ENCODE assay signal across 1 cellular context in the genomic region with DNA sequence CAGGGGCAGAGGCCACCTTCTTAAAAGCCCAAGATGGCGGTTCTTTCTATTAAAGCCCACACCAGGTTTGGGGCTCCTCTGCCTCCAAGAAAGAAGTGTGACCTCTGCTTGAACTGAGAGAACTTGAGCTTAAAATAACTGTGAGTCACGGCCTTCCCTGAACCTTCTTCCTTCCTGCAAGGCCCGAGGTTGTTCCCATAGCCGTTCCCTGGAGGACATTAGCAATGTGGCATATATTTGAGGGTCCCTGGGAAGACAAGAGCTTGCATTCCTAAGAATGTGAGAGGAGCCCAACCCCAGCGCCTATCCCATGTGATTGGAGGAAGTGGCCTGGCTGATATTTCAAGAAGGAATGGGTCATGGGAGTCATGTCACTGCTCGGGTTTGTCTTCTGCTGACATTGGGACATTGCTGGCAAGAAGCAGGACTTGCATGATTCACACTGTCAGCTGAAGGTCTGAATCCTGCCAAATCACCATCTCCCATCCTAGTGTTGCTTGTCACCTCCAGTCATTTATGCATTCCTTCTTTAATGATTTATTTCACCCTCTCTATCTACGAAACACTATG.
TF ChIP-seq lines count a peak whose summit lies in the region.

No MANE protein-coding gene starts in this region.

TF ChIP-seq in K562, 482 proteins besides CTCF, POLR2A, EP300 and RAD21 (continued from another document):
- TF ChIP-seq, protein P1, sequence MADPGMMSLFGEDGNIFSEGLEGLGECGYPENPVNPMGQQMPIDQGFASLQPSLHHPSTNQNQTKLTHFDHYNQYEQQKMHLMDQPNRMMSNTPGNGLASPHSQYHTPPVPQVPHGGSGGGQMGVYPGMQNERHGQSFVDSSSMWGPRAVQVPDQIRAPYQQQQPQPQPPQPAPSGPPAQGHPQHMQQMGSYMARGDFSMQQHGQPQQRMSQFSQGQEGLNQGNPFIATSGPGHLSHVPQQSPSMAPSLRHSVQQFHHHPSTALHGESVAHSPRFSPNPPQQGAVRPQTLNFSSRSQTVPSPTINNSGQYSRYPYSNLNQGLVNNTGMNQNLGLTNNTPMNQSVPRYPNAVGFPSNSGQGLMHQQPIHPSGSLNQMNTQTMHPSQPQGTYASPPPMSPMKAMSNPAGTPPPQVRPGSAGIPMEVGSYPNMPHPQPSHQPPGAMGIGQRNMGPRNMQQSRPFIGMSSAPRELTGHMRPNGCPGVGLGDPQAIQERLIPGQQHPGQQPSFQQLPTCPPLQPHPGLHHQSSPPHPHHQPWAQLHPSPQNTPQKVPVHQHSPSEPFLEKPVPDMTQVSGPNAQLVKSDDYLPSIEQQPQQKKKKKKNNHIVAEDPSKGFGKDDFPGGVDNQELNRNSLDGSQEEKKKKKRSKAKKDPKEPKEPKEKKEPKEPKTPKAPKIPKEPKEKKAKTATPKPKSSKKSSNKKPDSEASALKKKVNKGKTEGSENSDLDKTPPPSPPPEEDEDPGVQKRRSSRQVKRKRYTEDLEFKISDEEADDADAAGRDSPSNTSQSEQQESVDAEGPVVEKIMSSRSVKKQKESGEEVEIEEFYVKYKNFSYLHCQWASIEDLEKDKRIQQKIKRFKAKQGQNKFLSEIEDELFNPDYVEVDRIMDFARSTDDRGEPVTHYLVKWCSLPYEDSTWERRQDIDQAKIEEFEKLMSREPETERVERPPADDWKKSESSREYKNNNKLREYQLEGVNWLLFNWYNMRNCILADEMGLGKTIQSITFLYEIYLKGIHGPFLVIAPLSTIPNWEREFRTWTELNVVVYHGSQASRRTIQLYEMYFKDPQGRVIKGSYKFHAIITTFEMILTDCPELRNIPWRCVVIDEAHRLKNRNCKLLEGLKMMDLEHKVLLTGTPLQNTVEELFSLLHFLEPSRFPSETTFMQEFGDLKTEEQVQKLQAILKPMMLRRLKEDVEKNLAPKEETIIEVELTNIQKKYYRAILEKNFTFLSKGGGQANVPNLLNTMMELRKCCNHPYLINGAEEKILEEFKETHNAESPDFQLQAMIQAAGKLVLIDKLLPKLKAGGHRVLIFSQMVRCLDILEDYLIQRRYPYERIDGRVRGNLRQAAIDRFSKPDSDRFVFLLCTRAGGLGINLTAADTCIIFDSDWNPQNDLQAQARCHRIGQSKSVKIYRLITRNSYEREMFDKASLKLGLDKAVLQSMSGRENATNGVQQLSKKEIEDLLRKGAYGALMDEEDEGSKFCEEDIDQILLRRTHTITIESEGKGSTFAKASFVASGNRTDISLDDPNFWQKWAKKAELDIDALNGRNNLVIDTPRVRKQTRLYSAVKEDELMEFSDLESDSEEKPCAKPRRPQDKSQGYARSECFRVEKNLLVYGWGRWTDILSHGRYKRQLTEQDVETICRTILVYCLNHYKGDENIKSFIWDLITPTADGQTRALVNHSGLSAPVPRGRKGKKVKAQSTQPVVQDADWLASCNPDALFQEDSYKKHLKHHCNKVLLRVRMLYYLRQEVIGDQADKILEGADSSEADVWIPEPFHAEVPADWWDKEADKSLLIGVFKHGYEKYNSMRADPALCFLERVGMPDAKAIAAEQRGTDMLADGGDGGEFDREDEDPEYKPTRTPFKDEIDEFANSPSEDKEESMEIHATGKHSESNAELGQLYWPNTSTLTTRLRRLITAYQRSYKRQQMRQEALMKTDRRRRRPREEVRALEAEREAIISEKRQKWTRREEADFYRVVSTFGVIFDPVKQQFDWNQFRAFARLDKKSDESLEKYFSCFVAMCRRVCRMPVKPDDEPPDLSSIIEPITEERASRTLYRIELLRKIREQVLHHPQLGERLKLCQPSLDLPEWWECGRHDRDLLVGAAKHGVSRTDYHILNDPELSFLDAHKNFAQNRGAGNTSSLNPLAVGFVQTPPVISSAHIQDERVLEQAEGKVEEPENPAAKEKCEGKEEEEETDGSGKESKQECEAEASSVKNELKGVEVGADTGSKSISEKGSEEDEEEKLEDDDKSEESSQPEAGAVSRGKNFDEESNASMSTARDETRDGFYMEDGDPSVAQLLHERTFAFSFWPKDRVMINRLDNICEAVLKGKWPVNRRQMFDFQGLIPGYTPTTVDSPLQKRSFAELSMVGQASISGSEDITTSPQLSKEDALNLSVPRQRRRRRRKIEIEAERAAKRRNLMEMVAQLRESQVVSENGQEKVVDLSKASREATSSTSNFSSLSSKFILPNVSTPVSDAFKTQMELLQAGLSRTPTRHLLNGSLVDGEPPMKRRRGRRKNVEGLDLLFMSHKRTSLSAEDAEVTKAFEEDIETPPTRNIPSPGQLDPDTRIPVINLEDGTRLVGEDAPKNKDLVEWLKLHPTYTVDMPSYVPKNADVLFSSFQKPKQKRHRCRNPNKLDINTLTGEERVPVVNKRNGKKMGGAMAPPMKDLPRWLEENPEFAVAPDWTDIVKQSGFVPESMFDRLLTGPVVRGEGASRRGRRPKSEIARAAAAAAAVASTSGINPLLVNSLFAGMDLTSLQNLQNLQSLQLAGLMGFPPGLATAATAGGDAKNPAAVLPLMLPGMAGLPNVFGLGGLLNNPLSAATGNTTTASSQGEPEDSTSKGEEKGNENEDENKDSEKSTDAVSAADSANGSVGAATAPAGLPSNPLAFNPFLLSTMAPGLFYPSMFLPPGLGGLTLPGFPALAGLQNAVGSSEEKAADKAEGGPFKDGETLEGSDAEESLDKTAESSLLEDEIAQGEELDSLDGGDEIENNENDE (IDR thresholded peaks at IDR 0.05; ENCODE audit: low read depth, low read length), result no peak
- TF ChIP-seq JUND (IDR thresholded peaks at IDR 0.05; ENCODE audit: borderline replicate concordance, low read depth, low read length) (no peak), JUND (tag; IDR thresholded peaks at IDR 0.05; ENCODE audit: borderline replicate concordance, low read depth, low read length) (peak; percentile 39; the same call in 1 of the 3 replicates), MECOM (CRISPR knock-in tag; IDR thresholded peaks at IDR 0.05) (no peak), FOSL1 (tag; conservative IDR thresholded peaks at IDR 0.05) (peak; percentile 75), HDAC3 (IDR thresholded peaks at IDR 0.05; ENCODE audit: borderline replicate concordance, partially characterized antibody) (no peak), MEF2D (tag; conservative IDR thresholded peaks at IDR 0.05; ENCODE audit: low read depth) (peak; percentile 48; the same call in 1 of the 2 replicates), YY1 (IDR thresholded peaks at IDR 0.05; ENCODE audit: borderline replicate concordance in 1 of 3, control insufficient read depth in 1 of 3, extremely low read depth in 1 of 3, insufficient read depth in 3 of 3, insufficient read length in 1 of 3, insufficient replicate concordance in 2 of 3, low read depth in 1 of 3, low read length in 2 of 3) (peak in 1 of 3 experiments; percentile 48), ZNF589 (CRISPR knock-in tag; IDR thresholded peaks at IDR 0.05; ENCODE audit: low read depth) (0 out of 2 replicates have a peak, but pooled peaks have one; percentile 35), MEF2A (IDR thresholded peaks at IDR 0.05; ENCODE audit: control insufficient read depth, low read depth, low read length) (peak; percentile 79), SMARCA5 (IDR thresholded peaks at IDR 0.05) (no peak), ILF3 (IDR thresholded peaks at IDR 0.05; ENCODE audit: borderline replicate concordance) (no peak), PBX2 (CRISPR knock-in tag; IDR thresholded peaks at IDR 0.05; ENCODE audit: low read depth) (no peak), PBX2 (tag; conservative IDR thresholded peaks at IDR 0.05; ENCODE audit: low read depth) (peak; percentile 53), NBN (IDR thresholded peaks at IDR 0.05; ENCODE audit: low read depth) (no peak), NR2C2 (CRISPR knock-in tag; IDR thresholded peaks at IDR 0.05) (no peak), NR2C2 (tag; IDR thresholded peaks at IDR 0.05) (peak; percentile 67; the same call in 1 of the 2 replicates), TFAP4 (CRISPR knock-in tag; IDR thresholded peaks at IDR 0.05; ENCODE audit: borderline replicate concordance) (no peak), TAF1 (IDR thresholded peaks at IDR 0.05; ENCODE audit: control insufficient read depth, extremely low read depth, insufficient read depth, low read length, severe bottlenecking) (no peak), ZNF79 (CRISPR knock-in tag; IDR thresholded peaks at IDR 0.05; ENCODE audit: low read depth) (no peak), ADNP (tag; IDR thresholded peaks at IDR 0.05) (no peak), POLR2H (tag; IDR thresholded peaks at IDR 0.05; ENCODE audit: low read depth) (no peak), NR2C1 (IDR thresholded peaks at IDR 0.05) (no peak), NR2C1 (tag; IDR thresholded peaks at IDR 0.05) (0 out of 2 replicates have a peak, but pooled peaks have one; percentile 14), SIX5 (IDR thresholded peaks at IDR 0.05; ENCODE audit: borderline replicate concordance in 1 of 2, insufficient read depth in 1 of 2, low read depth in 1 of 2, low read length in 2 of 2) (no peak), NFE2 (IDR thresholded peaks at IDR 0.05; ENCODE audit: low read depth) (no peak)
- TF ChIP-seq, protein P2, sequence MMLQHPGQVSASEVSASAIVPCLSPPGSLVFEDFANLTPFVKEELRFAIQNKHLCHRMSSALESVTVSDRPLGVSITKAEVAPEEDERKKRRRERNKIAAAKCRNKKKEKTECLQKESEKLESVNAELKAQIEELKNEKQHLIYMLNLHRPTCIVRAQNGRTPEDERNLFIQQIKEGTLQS (IDR thresholded peaks at IDR 0.05), result peak; percentile 41; the same call in 1 of the 2 replicates
- TF ChIP-seq, protein P2 (CRISPR knock-in tag; conservative IDR thresholded peaks at IDR 0.05), result no peak
- TF ChIP-seq, protein P3, sequence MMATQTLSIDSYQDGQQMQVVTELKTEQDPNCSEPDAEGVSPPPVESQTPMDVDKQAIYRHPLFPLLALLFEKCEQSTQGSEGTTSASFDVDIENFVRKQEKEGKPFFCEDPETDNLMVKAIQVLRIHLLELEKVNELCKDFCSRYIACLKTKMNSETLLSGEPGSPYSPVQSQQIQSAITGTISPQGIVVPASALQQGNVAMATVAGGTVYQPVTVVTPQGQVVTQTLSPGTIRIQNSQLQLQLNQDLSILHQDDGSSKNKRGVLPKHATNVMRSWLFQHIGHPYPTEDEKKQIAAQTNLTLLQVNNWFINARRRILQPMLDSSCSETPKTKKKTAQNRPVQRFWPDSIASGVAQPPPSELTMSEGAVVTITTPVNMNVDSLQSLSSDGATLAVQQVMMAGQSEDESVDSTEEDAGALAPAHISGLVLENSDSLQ (IDR thresholded peaks at IDR 0.05), result peak; percentile 38; the same call in 1 of the 2 replicates
- TF ChIP-seq, protein P4, sequence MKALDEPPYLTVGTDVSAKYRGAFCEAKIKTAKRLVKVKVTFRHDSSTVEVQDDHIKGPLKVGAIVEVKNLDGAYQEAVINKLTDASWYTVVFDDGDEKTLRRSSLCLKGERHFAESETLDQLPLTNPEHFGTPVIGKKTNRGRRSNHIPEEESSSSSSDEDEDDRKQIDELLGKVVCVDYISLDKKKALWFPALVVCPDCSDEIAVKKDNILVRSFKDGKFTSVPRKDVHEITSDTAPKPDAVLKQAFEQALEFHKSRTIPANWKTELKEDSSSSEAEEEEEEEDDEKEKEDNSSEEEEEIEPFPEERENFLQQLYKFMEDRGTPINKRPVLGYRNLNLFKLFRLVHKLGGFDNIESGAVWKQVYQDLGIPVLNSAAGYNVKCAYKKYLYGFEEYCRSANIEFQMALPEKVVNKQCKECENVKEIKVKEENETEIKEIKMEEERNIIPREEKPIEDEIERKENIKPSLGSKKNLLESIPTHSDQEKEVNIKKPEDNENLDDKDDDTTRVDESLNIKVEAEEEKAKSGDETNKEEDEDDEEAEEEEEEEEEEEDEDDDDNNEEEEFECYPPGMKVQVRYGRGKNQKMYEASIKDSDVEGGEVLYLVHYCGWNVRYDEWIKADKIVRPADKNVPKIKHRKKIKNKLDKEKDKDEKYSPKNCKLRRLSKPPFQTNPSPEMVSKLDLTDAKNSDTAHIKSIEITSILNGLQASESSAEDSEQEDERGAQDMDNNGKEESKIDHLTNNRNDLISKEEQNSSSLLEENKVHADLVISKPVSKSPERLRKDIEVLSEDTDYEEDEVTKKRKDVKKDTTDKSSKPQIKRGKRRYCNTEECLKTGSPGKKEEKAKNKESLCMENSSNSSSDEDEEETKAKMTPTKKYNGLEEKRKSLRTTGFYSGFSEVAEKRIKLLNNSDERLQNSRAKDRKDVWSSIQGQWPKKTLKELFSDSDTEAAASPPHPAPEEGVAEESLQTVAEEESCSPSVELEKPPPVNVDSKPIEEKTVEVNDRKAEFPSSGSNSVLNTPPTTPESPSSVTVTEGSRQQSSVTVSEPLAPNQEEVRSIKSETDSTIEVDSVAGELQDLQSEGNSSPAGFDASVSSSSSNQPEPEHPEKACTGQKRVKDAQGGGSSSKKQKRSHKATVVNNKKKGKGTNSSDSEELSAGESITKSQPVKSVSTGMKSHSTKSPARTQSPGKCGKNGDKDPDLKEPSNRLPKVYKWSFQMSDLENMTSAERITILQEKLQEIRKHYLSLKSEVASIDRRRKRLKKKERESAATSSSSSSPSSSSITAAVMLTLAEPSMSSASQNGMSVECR (CRISPR knock-in tag; IDR thresholded peaks at IDR 0.05), result no peak
